Comparison of ENCODE assay signal across 14 cellular contexts in genomic region chr13:110311721-110312668, GRCh38. TPM values are rescaled to one million over a fixed set of nuclear protein-coding genes. Genes with fewer than 3 reads are reported as not detected.
DNase-seq lines count a peak whose midpoint lies in the region; ATAC-seq and TF ChIP-seq lines count a peak whose summit lies in the region.
"Had no signal": no experiment of that assay in that cellular context is flagged by ENCODE, and none has a peak within 500 bp of the region (broad histone marks: within the 10 kb centered on the region; RNA-seq: fewer than 3 reads in every experiment).

No MANE protein-coding gene starts in this region.

- H3K9me3 ChIP-seq in ascending aorta (no peaks in the 10 kb centered on the region), right atrium auricular region (no peaks in the 10 kb centered on the region), psoas muscle (no peaks in the 10 kb centered on the region), T-helper 17 cell (ENCODE audit: control insufficient read depth, low read length, poor library complexity, severe bottlenecking) (no peaks in the 10 kb centered on the region)

- no peak overlapping the region for H2AFZ ChIP-seq in ACC112 (ENCODE audit: low read length, unreplicated experiment)

- DNase-seq in ascending aorta (ENCODE audit: low spot score in 2 of 2) = peak in 1 of 2 donors; percentile 59
- peak; percentile 57 for DNase-seq in right atrium auricular region (ENCODE audit: low spot score)
- DNase-seq in psoas muscle = no peak
- no peak for DNase-seq in T-helper 17 cell
- no peak for DNase-seq in inferior parietal cortex (ENCODE audit: extremely low spot score)
- DNase-seq in H4 (ENCODE audit: low spot score) = no peak
- DNase-seq: activated CD8-positive, alpha-beta memory T cell treated with anti-CD3 and anti-CD28 coated beads, Interleukin-2, amount 50 U/mL, for 4 hours; AML-193; anterior cingulate cortex; immature natural killer cell; NCI-H2171 had no signal

- 0 out of 2 replicates have a peak overlapping the region, but pooled peaks have one; percentile 8 for H3K27ac ChIP-seq in ACC112 (ENCODE audit: low read depth, low read length)
- peak overlapping the region; percentile 95 to 99 for H3K27ac ChIP-seq in ascending aorta
- H3K27ac ChIP-seq in right atrium auricular region = peak overlapping the region; percentile 97 to 99
- peak overlapping the region; percentile 36 for H3K27ac ChIP-seq in psoas muscle

- H3K36me3 ChIP-seq in ACC112 (ENCODE audit: insufficient read depth, low read length) (peaks cover 10% of the 10 kb centered on the region; the same call in 1 of the 2 replicates), ascending aorta (peaks cover 35 to 36% of the 10 kb centered on the region in 2 donors), right atrium auricular region (peaks cover 18% of the 10 kb centered on the region), psoas muscle (ENCODE audit: insufficient read depth in 1 of 2, low read depth in 1 of 2) (peaks cover 0 to 5% of the 10 kb centered on the region in 2 donors)

- peaks cover 79% of the 10 kb centered on the region for H3K79me2 ChIP-seq in ACC112 (ENCODE audit: control insufficient read depth, insufficient read depth, low read length, unreplicated experiment)

- TF ChIP-seq CTCF in ascending aorta (IDR thresholded peaks at IDR 0.05) = no peak
- TF ChIP-seq CTCF in right atrium auricular region (IDR thresholded peaks at IDR 0.05) = no peak
- no peak for TF ChIP-seq CTCF in psoas muscle (IDR thresholded peaks at IDR 0.05)

- H3K4me3 Mint-ChIP-seq in T-helper 17 cell = no peak overlapping the region
- H3K4me3 Mint-ChIP-seq: immature natural killer cell had no signal

- 36 to 44% (median 43%) methylated on average over 23 of the region's 23 CpGs for WGBS in psoas muscle, 3 donors

- H3K4me3 ChIP-seq in ACC112 (ENCODE audit: low read depth, low read length) (no peak overlapping the region), ascending aorta (peak overlapping the region; percentile 84), right atrium auricular region (peak overlapping the region; percentile 13 to 90), psoas muscle (peak overlapping the region; percentile 77)

- no peaks in the 10 kb centered on the region for H3K27me3 ChIP-seq in ACC112 (ENCODE audit: insufficient read depth, low read length)
- no peaks in the 10 kb centered on the region for H3K27me3 ChIP-seq in ascending aorta
- H3K27me3 ChIP-seq in right atrium auricular region = no peaks in the 10 kb centered on the region
- peaks cover 0 to 59% (median 5%) of the 10 kb centered on the region in 3 donors for H3K27me3 ChIP-seq in psoas muscle (ENCODE audit: insufficient read depth in 3 of 3, low read length in 2 of 3)

- H3K4me1 Mint-ChIP-seq in T-helper 17 cell = peaks cover 7% of the 10 kb centered on the region
- H3K4me1 Mint-ChIP-seq: immature natural killer cell had no signal

- no peak overlapping the region for H3K27ac Mint-ChIP-seq in T-helper 17 cell
- H3K27ac Mint-ChIP-seq: immature natural killer cell had no signal

- ATAC-seq in psoas muscle = no peak
- no peak for ATAC-seq in T-helper 17 cell
- no peak for ATAC-seq in HG02623 (IDR thresholded peaks at IDR 0.05; ENCODE audit: unreplicated experiment)
- ATAC-seq: Panc1 had no signal

- peaks cover 69% of the 10 kb centered on the region for H3K27me3 Mint-ChIP-seq in T-helper 17 cell

- intact Hi-C loops in ascending aorta (cut with DNase I) (loop anchor here (2.0 kb wide), 1 partner anchor 101 kb away; no protein-coding TSS in a partner anchor), psoas muscle (cut with DNase I) (no loop called here)

- H3K4me1 ChIP-seq in ACC112 (ENCODE audit: control insufficient read depth, insufficient read depth, low read length, unreplicated experiment) = peaks cover 22% of the 10 kb centered on the region
- peaks cover 17 to 54% of the 10 kb centered on the region in 2 donors for H3K4me1 ChIP-seq in ascending aorta
- peaks cover 0 to 82% of the 10 kb centered on the region in 2 donors for H3K4me1 ChIP-seq in right atrium auricular region
- peaks cover 7% of the 10 kb centered on the region for H3K4me1 ChIP-seq in psoas muscle

- peaks cover 2% of the 10 kb centered on the region for H3K36me3 Mint-ChIP-seq in T-helper 17 cell (ENCODE audit: low read depth)
- H3K36me3 Mint-ChIP-seq: immature natural killer cell had no signal

RNA-seq across cellular contexts. Expression of gene COL4A2, which starts 4.9 kb away (rescaled TPM):
- total RNA-seq in ascending aorta (1,227 TPM), right atrium auricular region (100 to 1,000 TPM; 141 to 153 TPM), psoas muscle (10 to 100 TPM; 49.1 to 64.0 (median 59.9) TPM), T-helper 17 cell (1 to 10 TPM in 1 of 2 donors, under 1 TPM in 1; 0.07 to 1.9 TPM)
- polyA plus RNA-seq in psoas muscle = 10 to 100 TPM; 25.8 to 84.5 (median 37.9) TPM
- total RNA-seq in H4 (2014; rRNA removed; shearing (Covaris generic)) = 20.4 and 33.3 TPM in 2 replicates
- polyA plus RNA-seq: immature natural killer cell had no signal

RNA-seq across cellular contexts. Expression of gene COL4A1, which starts 5.0 kb away (rescaled TPM):
- total RNA-seq in ascending aorta (756 TPM), right atrium auricular region (100 to 1,000 TPM; 140 to 201 TPM), psoas muscle (100 to 1,000 TPM in 2 of 4 donors, 10 to 100 TPM in 2; 87.3 to 127 (median 110) TPM), T-helper 17 cell (under 1 TPM in 1 of 2 donors, not detected in 1; 0.37 TPM)
- 100 to 1,000 TPM in 1 of 3 donors, 10 to 100 TPM in 2; 39.0 to 115 (median 60.2) TPM for polyA plus RNA-seq in psoas muscle
- 56.1 and 66.5 TPM in 2 replicates for total RNA-seq in H4 (2014; rRNA removed; shearing (Covaris generic))
- polyA plus RNA-seq: immature natural killer cell had no signal

Comparison
In these comparisons a context has a peak if more than half of its experiments do, and no peak if none do; other contexts are left out.
1. H3K27ac ChIP-seq: peak in every context shown above with its lines; median percentile 98 in right atrium auricular region; 97 in ascending aorta; 36 in psoas muscle; 8 in ACC112.
2. RNA of gene COL4A1, which starts 5.0 kb away (total RNA-seq): 756 TPM in ascending aorta (single experiment), 140 to 201 TPM in right atrium auricular region, 87.3 to 127 TPM in psoas muscle and 56.1 to 66.5 TPM in H4; 0.37 TPM in T-helper 17 cell; every median in the first group is over 10 times any median in the second.